8 cellular contexts compared by ENCODE assay signal in genomic region chr14:93619176-93619793, GRCh38.
DNase-seq lines count a peak whose midpoint lies in the region; ATAC-seq and TF ChIP-seq lines count a peak whose summit lies in the region.

No MANE protein-coding gene starts in this region.

- DNase-seq in SIG-M5 treated with dmso at 0.1 percent for 504 hours (lab: John Stamatoyannopoulos, UW; ENCODE audit: unreplicated experiment) = peak; percentile 52
- no peak for DNase-seq in SIG-M5 (lab: John Stamatoyannopoulos, UW)
- DNase-seq in IMR-90 = peak; percentile 50
- peak; percentile 42 for DNase-seq in RPMI7951 (ENCODE audit: low read depth)
- no peak for DNase-seq in esophagus muscularis mucosa (ENCODE audit: extremely low spot score)
- peak; percentile 9 for DNase-seq in non-pigmented ciliary epithelial cell (ENCODE audit: low read depth)
- no peak for DNase-seq in stimulated activated naive CD4-positive, alpha-beta T cell treated with Interleukin-2 at 50 U/mL for 16 hours (lab: John Stamatoyannopoulos, UW)

- H3K14ac ChIP-seq in IMR-90 (replicated peaks; ENCODE audit: low read depth, low read length) = no peak overlapping the region

- no peak overlapping the region for H4K8ac ChIP-seq in IMR-90 (ENCODE audit: low read depth in 2 of 2, low read length in 2 of 2)

- H3K4ac ChIP-seq in IMR-90 (ENCODE audit: low read depth, low read length) = no peak overlapping the region

- H2BK20ac ChIP-seq in IMR-90 (ENCODE audit: low read depth, low read length) = no peak overlapping the region

- no peak overlapping the region for H2BK5ac ChIP-seq in IMR-90 (ENCODE audit: low read depth, low read length, poor library complexity, severe bottlenecking)

- TF ChIP-seq POLR2A in IMR-90 (IDR thresholded peaks at IDR 0.05; ENCODE audit: low read depth, low read length) (no peak), esophagus muscularis mucosa (IDR thresholded peaks at IDR 0.05; ENCODE audit: low read depth) (no peak)

- H3K4me1 ChIP-seq in IMR-90 (ENCODE audit: control insufficient read depth, insufficient read depth, low read length) (no peaks in the 10 kb centered on the region), esophagus muscularis mucosa (no peaks in the 10 kb centered on the region)

- intact Hi-C loops in IMR-90 (cut with micrococcal nuclease) = loop anchor here (1.0 to 2.0 kb wide), 3 partner anchors 385 to 506 kb away; partner anchors contain the start of genes GON7 and UBR7
- intact Hi-C loops in esophagus muscularis mucosa (cut with DNase I) = no loop called here

- TF ChIP-seq RAD21 in IMR-90 (IDR thresholded peaks at IDR 0.05; ENCODE audit: low read length) = peak; percentile 60

- no peak overlapping the region for H3K23ac ChIP-seq in IMR-90 (ENCODE audit: low read depth, low read length)

- no peak overlapping the region for H4K91ac ChIP-seq in IMR-90 (ENCODE audit: insufficient read depth, low read depth, low read length)

- no peaks in the 10 kb centered on the region for H3K9me1 ChIP-seq in IMR-90 (ENCODE audit: insufficient read depth, low read length)

- no peak overlapping the region for H2AK5ac ChIP-seq in IMR-90 (ENCODE audit: low read depth, low read length)

- CTCF ChIA-PET in IMR-90 (lab: Yijun Ruan, JAX) = interaction anchor here (1.0 kb wide), 1 partner anchor 9 kb away, joined by 3 read pairs; no protein-coding TSS in a partner anchor

- no peak overlapping the region for H3K56ac ChIP-seq in IMR-90 (ENCODE audit: extremely low read depth, insufficient read depth, low read length)

- dilution Hi-C loops in IMR-90 (cut with HindIII; ENCODE audit: low sequenced_read_pairs, unreplicated experiment) = no loop called here

- BruUV-seq in IMR-90 (replicated peaks; lab: Mats Ljungman, UMichigan) = no TSS peak

- no peaks in the 10 kb centered on the region for H3K79me1 ChIP-seq in IMR-90 (ENCODE audit: low read depth in 1 of 2, low read length in 2 of 2)

- no peaks in the 10 kb centered on the region for H4K20me1 ChIP-seq in IMR-90 (ENCODE audit: insufficient read depth, low read length)

- H3K4me3 ChIP-seq in IMR-90 (ENCODE audit: insufficient read depth, low read depth, low read length) (no peak overlapping the region), esophagus muscularis mucosa (no peak overlapping the region)

- no peak overlapping the region for H3K9ac ChIP-seq in IMR-90 (ENCODE audit: low read depth, low read length)

- WGBS in IMR-90 (ENCODE audit: extremely low coverage in 2 of 2, insufficient read length in 1 of 2), 2 experiments = 17% methylated on average over 1 of the region's 7 CpGs; no CpG with 5 or more reads in 1 of the 2 experiments
- WGBS in esophagus muscularis mucosa = 45% methylated on average over 7 of the region's 7 CpGs

- no peak overlapping the region for H4K5ac ChIP-seq in IMR-90 (ENCODE audit: low read depth, low read length)

- POLR2A ChIA-PET in IMR-90 (lab: Charles Lee; ENCODE audit: unreplicated experiment) = no interaction called here

- peak; percentile 68 for ATAC-seq in IMR-90 (ENCODE audit: low read depth)
- ATAC-seq in HG02981 (IDR thresholded peaks at IDR 0.05; ENCODE audit: unreplicated experiment) = no peak

- no peaks in the 10 kb centered on the region for H3K27me3 ChIP-seq in IMR-90 (ENCODE audit: control insufficient read depth, insufficient read depth, low read length)
- H3K27me3 ChIP-seq in esophagus muscularis mucosa = no peaks in the 10 kb centered on the region

- H3K36me3 ChIP-seq in IMR-90 (ENCODE audit: control insufficient read depth, insufficient read depth, low read length) = no peaks in the 10 kb centered on the region
- no peaks in the 10 kb centered on the region for H3K36me3 ChIP-seq in esophagus muscularis mucosa

- H3K4me2 ChIP-seq in IMR-90 (ENCODE audit: low read depth, low read length) = no peak overlapping the region

- H3K27ac ChIP-seq in IMR-90 (ENCODE audit: insufficient read depth, low read length) = no peak overlapping the region
- no peak overlapping the region for H3K27ac ChIP-seq in esophagus muscularis mucosa (replicated peaks in 1 of 4)

- no peak overlapping the region for H2AFZ ChIP-seq in IMR-90 (replicated peaks; ENCODE audit: low read length, poor library complexity)

- H2BK120ac ChIP-seq in IMR-90 (ENCODE audit: low read depth, low read length) = no peak overlapping the region

- H3K9me3 ChIP-seq in IMR-90 (ENCODE audit: control insufficient read depth, insufficient read depth, low read length) (no peaks in the 10 kb centered on the region), esophagus muscularis mucosa (no peaks in the 10 kb centered on the region)

- peak; percentile 58 for TF ChIP-seq CTCF in IMR-90 (conservative IDR thresholded peaks at IDR 0.05; ENCODE audit: low read depth, low read length)
- TF ChIP-seq CTCF in esophagus muscularis mucosa (IDR thresholded peaks at IDR 0.05) = peak; percentile 18 to 45 (median 33)

- H2BK15ac ChIP-seq in IMR-90 (ENCODE audit: low read depth, low read length) = no peak overlapping the region

- no peak overlapping the region for H2AK9ac ChIP-seq in IMR-90 (replicated peaks; ENCODE audit: low read depth, low read length, poor library complexity)

- no peak overlapping the region for H3K18ac ChIP-seq in IMR-90 (ENCODE audit: low read depth, low read length)

- in situ Hi-C loops in IMR-90 (cut with MboI; ENCODE audit: low sequenced_read_pairs) = no loop called here

- TF ChIP-seq EP300 in esophagus muscularis mucosa (IDR thresholded peaks at IDR 0.05) = no peak

TF ChIP-seq in IMR-90, 13 proteins besides CTCF, POLR2A, EP300 and RAD21:
- TF ChIP-seq MXI1 (IDR thresholded peaks at IDR 0.05; ENCODE audit: borderline replicate concordance, low read depth, low read length) (no peak), SMC3 (IDR thresholded peaks at IDR 0.05; ENCODE audit: low read depth, low read length) (peak; percentile 56)

Comparison
In these comparisons a context has a peak if more than half of its experiments do, and no peak if none do; other contexts are left out.
1. DNase-seq: peak in SIG-M5 treated with dmso at 0.1 percent for 504 hours (single experiment), IMR-90 (single experiment), RPMI7951 (single experiment) and non-pigmented ciliary epithelial cell (single experiment); none in SIG-M5 (single experiment), esophagus muscularis mucosa (single experiment) and stimulated activated naive CD4-positive, alpha-beta T cell treated with Interleukin-2 at 50 U/mL for 16 hours (single experiment).